In the genomic region with DNA sequence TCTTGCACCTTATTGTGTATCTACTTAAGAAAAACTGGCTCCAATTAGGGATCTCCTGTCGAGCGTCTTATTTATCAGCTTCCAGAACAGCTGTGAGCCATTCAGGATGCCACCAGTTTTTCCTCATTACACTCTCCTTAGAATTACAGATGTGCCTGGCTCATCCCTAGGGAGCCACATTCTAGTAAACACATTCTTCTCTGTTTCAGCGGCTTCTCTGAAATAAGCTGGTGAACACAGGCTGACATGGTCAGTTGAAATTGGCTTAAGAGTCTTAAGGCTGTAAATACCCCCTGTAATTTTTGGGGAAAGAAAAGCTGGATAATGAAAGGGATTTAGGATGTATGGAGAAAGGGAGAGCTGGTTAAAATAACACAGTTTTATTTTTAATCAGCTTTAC, we compare ENCODE assay signal across 1 cellular context.
TF ChIP-seq lines count a peak whose summit lies in the region.

No MANE protein-coding gene starts in this region.

TF ChIP-seq in GM23338, 12 proteins besides CTCF, POLR2A, EP300 and RAD21:
- TF ChIP-seq, protein P1, sequence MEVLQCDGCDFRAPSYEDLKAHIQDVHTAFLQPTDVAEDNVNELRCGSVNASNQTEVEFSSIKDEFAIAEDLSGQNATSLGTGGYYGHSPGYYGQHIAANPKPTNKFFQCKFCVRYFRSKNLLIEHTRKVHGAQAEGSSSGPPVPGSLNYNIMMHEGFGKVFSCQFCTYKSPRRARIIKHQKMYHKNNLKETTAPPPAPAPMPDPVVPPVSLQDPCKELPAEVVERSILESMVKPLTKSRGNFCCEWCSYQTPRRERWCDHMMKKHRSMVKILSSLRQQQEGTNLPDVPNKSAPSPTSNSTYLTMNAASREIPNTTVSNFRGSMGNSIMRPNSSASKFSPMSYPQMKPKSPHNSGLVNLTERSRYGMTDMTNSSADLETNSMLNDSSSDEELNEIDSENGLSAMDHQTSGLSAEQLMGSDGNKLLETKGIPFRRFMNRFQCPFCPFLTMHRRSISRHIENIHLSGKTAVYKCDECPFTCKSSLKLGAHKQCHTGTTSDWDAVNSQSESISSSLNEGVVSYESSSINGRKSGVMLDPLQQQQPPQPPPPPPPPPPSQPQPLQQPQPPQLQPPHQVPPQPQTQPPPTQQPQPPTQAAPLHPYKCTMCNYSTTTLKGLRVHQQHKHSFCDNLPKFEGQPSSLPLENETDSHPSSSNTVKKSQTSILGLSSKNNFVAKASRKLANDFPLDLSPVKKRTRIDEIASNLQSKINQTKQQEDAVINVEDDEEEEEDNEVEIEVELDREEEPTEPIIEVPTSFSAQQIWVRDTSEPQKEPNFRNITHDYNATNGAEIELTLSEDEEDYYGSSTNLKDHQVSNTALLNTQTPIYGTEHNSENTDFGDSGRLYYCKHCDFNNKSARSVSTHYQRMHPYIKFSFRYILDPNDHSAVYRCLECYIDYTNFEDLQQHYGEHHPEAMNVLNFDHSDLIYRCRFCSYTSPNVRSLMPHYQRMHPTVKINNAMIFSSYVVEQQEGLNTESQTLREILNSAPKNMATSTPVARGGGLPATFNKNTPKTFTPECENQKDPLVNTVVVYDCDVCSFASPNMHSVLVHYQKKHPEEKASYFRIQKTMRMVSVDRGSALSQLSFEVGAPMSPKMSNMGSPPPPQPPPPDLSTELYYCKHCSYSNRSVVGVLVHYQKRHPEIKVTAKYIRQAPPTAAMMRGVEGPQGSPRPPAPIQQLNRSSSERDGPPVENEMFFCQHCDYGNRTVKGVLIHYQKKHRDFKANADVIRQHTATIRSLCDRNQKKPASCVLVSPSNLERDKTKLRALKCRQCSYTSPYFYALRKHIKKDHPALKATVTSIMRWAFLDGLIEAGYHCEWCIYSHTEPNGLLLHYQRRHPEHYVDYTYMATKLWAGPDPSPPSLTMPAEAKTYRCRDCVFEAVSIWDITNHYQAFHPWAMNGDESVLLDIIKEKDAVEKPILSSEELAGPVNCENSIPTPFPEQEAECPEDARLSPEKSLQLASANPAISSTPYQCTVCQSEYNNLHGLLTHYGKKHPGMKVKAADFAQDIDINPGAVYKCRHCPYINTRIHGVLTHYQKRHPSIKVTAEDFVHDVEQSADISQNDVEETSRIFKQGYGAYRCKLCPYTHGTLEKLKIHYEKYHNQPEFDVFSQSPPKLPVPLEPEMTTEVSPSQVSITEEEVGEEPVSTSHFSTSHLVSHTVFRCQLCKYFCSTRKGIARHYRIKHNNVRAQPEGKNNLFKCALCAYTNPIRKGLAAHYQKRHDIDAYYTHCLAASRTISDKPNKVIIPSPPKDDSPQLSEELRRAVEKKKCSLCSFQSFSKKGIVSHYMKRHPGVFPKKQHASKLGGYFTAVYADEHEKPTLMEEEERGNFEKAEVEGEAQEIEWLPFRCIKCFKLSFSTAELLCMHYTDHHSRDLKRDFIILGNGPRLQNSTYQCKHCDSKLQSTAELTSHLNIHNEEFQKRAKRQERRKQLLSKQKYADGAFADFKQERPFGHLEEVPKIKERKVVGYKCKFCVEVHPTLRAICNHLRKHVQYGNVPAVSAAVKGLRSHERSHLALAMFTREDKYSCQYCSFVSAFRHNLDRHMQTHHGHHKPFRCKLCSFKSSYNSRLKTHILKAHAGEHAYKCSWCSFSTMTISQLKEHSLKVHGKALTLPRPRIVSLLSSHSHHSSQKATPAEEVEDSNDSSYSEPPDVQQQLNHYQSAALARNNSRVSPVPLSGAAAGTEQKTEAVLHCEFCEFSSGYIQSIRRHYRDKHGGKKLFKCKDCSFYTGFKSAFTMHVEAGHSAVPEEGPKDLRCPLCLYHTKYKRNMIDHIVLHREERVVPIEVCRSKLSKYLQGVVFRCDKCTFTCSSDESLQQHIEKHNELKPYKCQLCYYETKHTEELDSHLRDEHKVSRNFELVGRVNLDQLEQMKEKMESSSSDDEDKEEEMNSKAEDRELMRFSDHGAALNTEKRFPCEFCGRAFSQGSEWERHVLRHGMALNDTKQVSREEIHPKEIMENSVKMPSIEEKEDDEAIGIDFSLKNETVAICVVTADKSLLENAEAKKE (CRISPR knock-in tag; IDR thresholded peaks at IDR 0.05): no peak
- TF ChIP-seq EZH2 (IDR thresholded peaks at IDR 0.05; ENCODE audit: low read depth, unreplicated experiment): no peak
- TF ChIP-seq STAT1 (IDR thresholded peaks at IDR 0.05; ENCODE audit: unreplicated experiment): no peak
- no peak for TF ChIP-seq ZNF114 (CRISPR knock-in tag; IDR thresholded peaks at IDR 0.05)
- TF ChIP-seq, protein P2, sequence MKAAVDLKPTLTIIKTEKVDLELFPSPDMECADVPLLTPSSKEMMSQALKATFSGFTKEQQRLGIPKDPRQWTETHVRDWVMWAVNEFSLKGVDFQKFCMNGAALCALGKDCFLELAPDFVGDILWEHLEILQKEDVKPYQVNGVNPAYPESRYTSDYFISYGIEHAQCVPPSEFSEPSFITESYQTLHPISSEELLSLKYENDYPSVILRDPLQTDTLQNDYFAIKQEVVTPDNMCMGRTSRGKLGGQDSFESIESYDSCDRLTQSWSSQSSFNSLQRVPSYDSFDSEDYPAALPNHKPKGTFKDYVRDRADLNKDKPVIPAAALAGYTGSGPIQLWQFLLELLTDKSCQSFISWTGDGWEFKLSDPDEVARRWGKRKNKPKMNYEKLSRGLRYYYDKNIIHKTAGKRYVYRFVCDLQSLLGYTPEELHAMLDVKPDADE (IDR thresholded peaks at IDR 0.05): no peak
- no peak for TF ChIP-seq EZH2phosphoT487 (IDR thresholded peaks at IDR 0.05; ENCODE audit: unreplicated experiment)
- no peak for TF ChIP-seq JUNB (IDR thresholded peaks at IDR 0.05; ENCODE audit: unreplicated experiment)
- TF ChIP-seq, protein P3, sequence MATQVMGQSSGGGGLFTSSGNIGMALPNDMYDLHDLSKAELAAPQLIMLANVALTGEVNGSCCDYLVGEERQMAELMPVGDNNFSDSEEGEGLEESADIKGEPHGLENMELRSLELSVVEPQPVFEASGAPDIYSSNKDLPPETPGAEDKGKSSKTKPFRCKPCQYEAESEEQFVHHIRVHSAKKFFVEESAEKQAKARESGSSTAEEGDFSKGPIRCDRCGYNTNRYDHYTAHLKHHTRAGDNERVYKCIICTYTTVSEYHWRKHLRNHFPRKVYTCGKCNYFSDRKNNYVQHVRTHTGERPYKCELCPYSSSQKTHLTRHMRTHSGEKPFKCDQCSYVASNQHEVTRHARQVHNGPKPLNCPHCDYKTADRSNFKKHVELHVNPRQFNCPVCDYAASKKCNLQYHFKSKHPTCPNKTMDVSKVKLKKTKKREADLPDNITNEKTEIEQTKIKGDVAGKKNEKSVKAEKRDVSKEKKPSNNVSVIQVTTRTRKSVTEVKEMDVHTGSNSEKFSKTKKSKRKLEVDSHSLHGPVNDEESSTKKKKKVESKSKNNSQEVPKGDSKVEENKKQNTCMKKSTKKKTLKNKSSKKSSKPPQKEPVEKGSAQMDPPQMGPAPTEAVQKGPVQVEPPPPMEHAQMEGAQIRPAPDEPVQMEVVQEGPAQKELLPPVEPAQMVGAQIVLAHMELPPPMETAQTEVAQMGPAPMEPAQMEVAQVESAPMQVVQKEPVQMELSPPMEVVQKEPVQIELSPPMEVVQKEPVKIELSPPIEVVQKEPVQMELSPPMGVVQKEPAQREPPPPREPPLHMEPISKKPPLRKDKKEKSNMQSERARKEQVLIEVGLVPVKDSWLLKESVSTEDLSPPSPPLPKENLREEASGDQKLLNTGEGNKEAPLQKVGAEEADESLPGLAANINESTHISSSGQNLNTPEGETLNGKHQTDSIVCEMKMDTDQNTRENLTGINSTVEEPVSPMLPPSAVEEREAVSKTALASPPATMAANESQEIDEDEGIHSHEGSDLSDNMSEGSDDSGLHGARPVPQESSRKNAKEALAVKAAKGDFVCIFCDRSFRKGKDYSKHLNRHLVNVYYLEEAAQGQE (IDR thresholded peaks at IDR 0.05; ENCODE audit: unreplicated experiment): no peak
- no peak for TF ChIP-seq NANOG (IDR thresholded peaks at IDR 0.05; ENCODE audit: borderline replicate concordance)
- no peak for TF ChIP-seq CREB1 (CRISPR knock-in tag; IDR thresholded peaks at IDR 0.05; ENCODE audit: low read depth)
